ENCODE assay signal across 22 cellular contexts in genomic region chr2:20985061-20985460, GRCh38. TPM values are rescaled to one million over a fixed set of nuclear protein-coding genes. Genes with fewer than 3 reads are reported as not detected.
"Had no signal": no experiment of that assay in that cellular context is flagged by ENCODE, and none has a peak within 500 bp of the region (broad histone marks: within the 10 kb centered on the region; RNA-seq: fewer than 3 reads in every experiment).

No MANE protein-coding gene starts in this region.

- DNase-seq: activated CD4-positive, alpha-beta T cell treated with anti-CD3 and anti-CD28 coated beads, Interleukin-2, amount 10 ng/mL, durations not matched to agents 7 days and 5 days; activated CD4-positive, CD25-positive, alpha-beta regulatory T cell; activated CD8-positive, alpha-beta memory T cell treated with anti-CD3 and anti-CD28 coated beads, Interleukin-2, amount 50 U/mL, for 48 hours; activated gamma-delta T cell; activated T-cell treated with anti-CD3 and anti-CD28 coated beads, Interleukin-2, amount 50 U/mL, for 72 hours; amygdala; central memory CD4-positive, alpha-beta T cell; cortex of kidney; effector CD4-positive, alpha-beta T cell; foreskin keratinocyte; left cardiac atrium; lower lobe of right lung; pancreas; small intestine; stimulated activated naive CD8-positive, alpha-beta T cell treated with anti-CD3 and anti-CD28 coated beads, Interleukin-15, amount 100 ng/mL, for 72 hours had no signal

- H3K9me3 Mint-ChIP-seq: activated CD4-positive, alpha-beta T cell treated with anti-CD3 and anti-CD28 coated beads, Interleukin-2, amount 10 ng/mL, durations not matched to agents 7 days and 5 days; activated naive CD4-positive, alpha-beta T cell treated with anti-CD3 and anti-CD28 coated beads, Interleukin-2, amount 50 U/mL, for 72 hours; activated T-cell treated with anti-CD3 and anti-CD28 coated beads, Interleukin-2, amount 50 U/mL, for 72 hours; mesothelial cell of epicardium; neural crest cell; stimulated activated naive CD8-positive, alpha-beta T cell treated with anti-CD3 and anti-CD28 coated beads, Interleukin-15, amount 100 ng/mL, for 72 hours had no signal

- H3K4me1 ChIP-seq: foreskin keratinocyte, lower lobe of right lung, pancreas had no signal

- H3K27ac ChIP-seq: foreskin keratinocyte, lower lobe of right lung, pancreas had no signal

- FAIRE-seq: pancreas, small intestine, urothelium cell line had no signal

- ATAC-seq: activated naive CD4-positive, alpha-beta T cell treated with anti-CD3 and anti-CD28 coated beads, Interleukin-2, amount 50 U/mL, for 72 hours; activated T-cell treated with anti-CD3 and anti-CD28 coated beads, Interleukin-2, amount 50 U/mL, for 72 hours; foreskin keratinocyte; left cardiac atrium; lower lobe of right lung; pancreas; stimulated activated naive CD8-positive, alpha-beta T cell treated with anti-CD3 and anti-CD28 coated beads, Interleukin-15, amount 100 ng/mL, for 72 hours had no signal

- H3K27me3 ChIP-seq: foreskin keratinocyte, pancreas had no signal

- H3K4me3 ChIP-seq: lower lobe of right lung, pancreas had no signal

- H3K4me3 Mint-ChIP-seq: activated CD4-positive, alpha-beta T cell treated with anti-CD3 and anti-CD28 coated beads, Interleukin-2, amount 10 ng/mL, durations not matched to agents 7 days and 5 days; activated T-cell treated with anti-CD3 and anti-CD28 coated beads, Interleukin-2, amount 50 U/mL, for 72 hours; brain; mesothelial cell of epicardium; neural crest cell; stimulated activated naive CD8-positive, alpha-beta T cell treated with anti-CD3 and anti-CD28 coated beads, Interleukin-15, amount 100 ng/mL, for 72 hours had no signal

- H3K36me3 ChIP-seq: lower lobe of right lung, pancreas had no signal

- H3K27me3 Mint-ChIP-seq: stimulated activated naive CD8-positive, alpha-beta T cell treated with anti-CD3 and anti-CD28 coated beads, Interleukin-15, amount 100 ng/mL, for 72 hours had no signal

- H3K36me3 Mint-ChIP-seq: activated naive CD4-positive, alpha-beta T cell treated with anti-CD3 and anti-CD28 coated beads, Interleukin-2, amount 50 U/mL, for 72 hours; brain; mesothelial cell of epicardium had no signal

- H3K4me1 Mint-ChIP-seq: activated CD4-positive, alpha-beta T cell treated with anti-CD3 and anti-CD28 coated beads, Interleukin-2, amount 10 ng/mL, durations not matched to agents 7 days and 5 days; stimulated activated naive CD8-positive, alpha-beta T cell treated with anti-CD3 and anti-CD28 coated beads, Interleukin-15, amount 100 ng/mL, for 72 hours had no signal

- H3K9me3 ChIP-seq: lower lobe of right lung, pancreas had no signal

- H3K27ac Mint-ChIP-seq: activated CD4-positive, alpha-beta T cell treated with anti-CD3 and anti-CD28 coated beads, Interleukin-2, amount 10 ng/mL, durations not matched to agents 7 days and 5 days; activated naive CD4-positive, alpha-beta T cell treated with anti-CD3 and anti-CD28 coated beads, Interleukin-2, amount 50 U/mL, for 72 hours; activated T-cell treated with anti-CD3 and anti-CD28 coated beads, Interleukin-2, amount 50 U/mL, for 72 hours; brain; mesothelial cell of epicardium; stimulated activated naive CD8-positive, alpha-beta T cell treated with anti-CD3 and anti-CD28 coated beads, Interleukin-15, amount 100 ng/mL, for 72 hours had no signal

RNA-seq across cellular contexts. Expression of gene APOB, which starts 58.8 kb away (rescaled TPM):
- total RNA-seq: activated CD4-positive, alpha-beta T cell treated with anti-CD3 and anti-CD28 coated beads, Interleukin-2, amount 10 ng/mL, durations not matched to agents 7 days and 5 days; activated naive CD4-positive, alpha-beta T cell treated with anti-CD3 and anti-CD28 coated beads, Interleukin-2, amount 50 U/mL, for 72 hours; activated T-cell treated with anti-CD3 and anti-CD28 coated beads, Interleukin-2, amount 50 U/mL, for 72 hours; foreskin keratinocyte; myocyte; T-helper 2 cell treated with Interferon-gamma antibody and Interleukin-4, amounts not matched to agents 100 ng/mL and 5 ng/mL, for 36 hours had no signal
- polyA plus RNA-seq: foreskin keratinocyte had no signal
